ENCODE assay signal across 37 cellular contexts in genomic region chr20:57183457-57184009, GRCh38.
"Had no signal": no experiment of that assay in that cellular context is flagged by ENCODE, and none has a peak within 500 bp of the region (broad histone marks: within the 10 kb centered on the region; RNA-seq: fewer than 3 reads in every experiment).

No MANE protein-coding gene starts in this region.

- FAIRE-seq: astrocyte, TTC549 had no signal

- DNase-seq: activated CD4-positive, alpha-beta memory T cell treated with anti-CD3 and anti-CD28 coated beads for 36 hours; activated CD4-positive, alpha-beta T cell treated with anti-CD3 and anti-CD28 coated beads for 1 hour; activated CD4-positive, alpha-beta T cell treated with anti-CD3 and anti-CD28 coated beads for 36 hours; activated CD4-positive, alpha-beta T cell treated with anti-CD3 and anti-CD28 coated beads for 48 hours; activated CD4-positive, alpha-beta T cell treated with anti-CD3 and anti-CD28 coated beads, Interleukin-2, amount 10 ng/mL, durations not matched to agents 7 days and 5 days; activated CD4-positive, CD25-positive, alpha-beta regulatory T cell; activated CD8-positive, alpha-beta memory T cell treated with anti-CD3 and anti-CD28 coated beads, Interleukin-2, amount 50 U/mL, for 4 hours; activated CD8-positive, alpha-beta T cell treated with anti-CD3 and anti-CD28 coated beads for 36 hours; activated effector memory CD4-positive, alpha-beta T cell treated with anti-CD3 and anti-CD28 coated beads, Interleukin-2, amount 50 U/mL, for 16 hours; activated gamma-delta T cell treated with Interleukin-2 at 50 U/mL for 16 hours; activated naive CD4-positive, alpha-beta T cell; activated naive CD4-positive, alpha-beta T cell treated with anti-CD3 and anti-CD28 coated beads for 36 hours; activated naive CD4-positive, alpha-beta T cell treated with anti-CD3 and anti-CD28 coated beads, Interleukin-2, amount 50 U/mL, for 16 hours; activated naive CD8-positive, alpha-beta T cell treated with anti-CD3 and anti-CD28 coated beads for 36 hours; activated T-cell treated with anti-CD3 and anti-CD28 coated beads for 4 hours; activated T-cell treated with anti-CD3 and anti-CD28 coated beads, Interleukin-2, amount 50 U/mL, for 1 hour; activated T-cell treated with anti-CD3 and anti-CD28 coated beads, Interleukin-2, amount 50 U/mL, for 4 hours; activated T-cell treated with anti-CD3 and anti-CD28 coated beads, Interleukin-2, amount 50 U/mL, for 72 hours; adrenal gland; amniotic stem cell; aorta; body of pancreas; brain microvascular endothelial cell; central memory CD4-positive, alpha-beta T cell; T-helper 1 cell; T-helper 2 cell; T-helper 9 cell had no signal

- H3K27me3 ChIP-seq: adrenal gland, body of pancreas, brain microvascular endothelial cell, breast epithelium had no signal

- H3K4me1 Mint-ChIP-seq: activated CD4-positive, alpha-beta T cell treated with anti-CD3 and anti-CD28 coated beads for 36 hours; activated CD4-positive, alpha-beta T cell treated with anti-CD3 and anti-CD28 coated beads, Interleukin-2, amount 10 ng/mL, durations not matched to agents 7 days and 5 days; activated T-helper 17 cell treated with anti-CD3 and anti-CD28 coated beads, Interleukin-2, amount 50 U/mL, for 72 hours had no signal

- H3K27ac ChIP-seq: adrenal gland, body of pancreas, brain microvascular endothelial cell, breast epithelium, VCaP had no signal

- H3K36me3 ChIP-seq: adrenal gland, brain microvascular endothelial cell, breast epithelium had no signal

- H3K9me3 ChIP-seq: adrenal gland, body of pancreas, breast epithelium had no signal

- H3K4me3 ChIP-seq: adrenal gland, body of pancreas, breast epithelium had no signal

- ATAC-seq: activated CD4-positive, alpha-beta T cell treated with anti-CD3 and anti-CD28 coated beads for 36 hours; activated CD4-positive, CD25-positive, alpha-beta regulatory T cell treated with anti-CD3 and anti-CD28 coated beads, Interleukin-2, amount 50 U/mL, for 24 hours; activated CD8-positive, alpha-beta T cell treated with anti-CD3 and anti-CD28 coated beads for 36 hours; activated naive CD4-positive, alpha-beta T cell treated with anti-CD3 and anti-CD28 coated beads, Interleukin-2, amount 50 U/mL, for 72 hours; activated T-cell treated with anti-CD3 and anti-CD28 coated beads, Interleukin-2, amount 50 U/mL, for 4 hours; activated T-cell treated with anti-CD3 and anti-CD28 coated beads, Interleukin-2, amount 50 U/mL, for 72 hours; activated T-helper 17 cell treated with anti-CD3 and anti-CD28 coated beads, Interleukin-2, amount 50 U/mL, for 72 hours; body of pancreas had no signal

- H3K27me3 Mint-ChIP-seq: activated CD4-positive, alpha-beta T cell treated with anti-CD3 and anti-CD28 coated beads, Interleukin-2, amount 10 ng/mL, durations not matched to agents 7 days and 5 days had no signal

- H3K36me3 Mint-ChIP-seq: activated CD4-positive, alpha-beta memory T cell treated with anti-CD3 and anti-CD28 coated beads for 36 hours; activated naive CD4-positive, alpha-beta T cell treated with anti-CD3 and anti-CD28 coated beads, Interleukin-2, amount 50 U/mL, for 72 hours; activated naive CD8-positive, alpha-beta T cell treated with anti-CD3 and anti-CD28 coated beads for 36 hours had no signal

- H3K4me1 ChIP-seq: adrenal gland, body of pancreas, breast epithelium had no signal

- H3K4me3 Mint-ChIP-seq: activated CD4-positive, alpha-beta memory T cell treated with anti-CD3 and anti-CD28 coated beads for 36 hours; activated CD4-positive, alpha-beta T cell treated with anti-CD3 and anti-CD28 coated beads for 36 hours; activated CD4-positive, alpha-beta T cell treated with anti-CD3 and anti-CD28 coated beads, Interleukin-2, amount 10 ng/mL, durations not matched to agents 7 days and 5 days; activated CD8-positive, alpha-beta T cell treated with anti-CD3 and anti-CD28 coated beads for 36 hours; activated naive CD4-positive, alpha-beta T cell treated with anti-CD3 and anti-CD28 coated beads for 36 hours; activated naive CD8-positive, alpha-beta T cell treated with anti-CD3 and anti-CD28 coated beads for 36 hours; activated T-cell treated with anti-CD3 and anti-CD28 coated beads, Interleukin-2, amount 50 U/mL, for 4 hours; activated T-cell treated with anti-CD3 and anti-CD28 coated beads, Interleukin-2, amount 50 U/mL, for 72 hours; activated T-helper 1 cell treated with anti-CD3 and anti-CD28 coated beads, Interleukin-12 subunit alpha, Interleukin-12 subunit beta, Interleukin-2, Interleukin-4 antibody, amounts not matched to agents 30 ng/mL and 10 ng/mL and 1 ng/mL, durations not matched to agents 14 hours and 24 hours and 36 hours; activated T-helper 17 cell treated with anti-CD3 and anti-CD28 coated beads, Interleukin-2, amount 50 U/mL, for 72 hours; T-helper 1 cell treated with Interleukin-12 subunit alpha and Interleukin-12 subunit beta and Interleukin-4 antibody, amounts not matched to agents 30 μg/mL and 1 μg/mL, for 36 hours; T-helper 2 cell treated with Interferon-gamma antibody and Interleukin-4, amounts not matched to agents 5 μg/mL and 100 μg/mL, for 36 hours had no signal

- H3K27ac Mint-ChIP-seq: activated CD4-positive, alpha-beta memory T cell treated with anti-CD3 and anti-CD28 coated beads for 36 hours; activated CD4-positive, alpha-beta T cell treated with anti-CD3 and anti-CD28 coated beads for 36 hours; activated CD4-positive, alpha-beta T cell treated with anti-CD3 and anti-CD28 coated beads, Interleukin-2, amount 10 ng/mL, durations not matched to agents 7 days and 5 days; activated CD8-positive, alpha-beta T cell treated with anti-CD3 and anti-CD28 coated beads for 36 hours; activated naive CD4-positive, alpha-beta T cell treated with anti-CD3 and anti-CD28 coated beads for 36 hours; activated naive CD4-positive, alpha-beta T cell treated with anti-CD3 and anti-CD28 coated beads, Interleukin-2, amount 50 U/mL, for 72 hours; activated naive CD8-positive, alpha-beta T cell treated with anti-CD3 and anti-CD28 coated beads for 36 hours; activated T-cell treated with anti-CD3 and anti-CD28 coated beads, Interleukin-2, amount 50 U/mL, for 72 hours; activated T-helper 1 cell treated with anti-CD3 and anti-CD28 coated beads, Interleukin-12 subunit alpha, Interleukin-12 subunit beta, Interleukin-2, Interleukin-4 antibody, amounts not matched to agents 30 ng/mL and 10 ng/mL and 1 ng/mL, durations not matched to agents 14 hours and 24 hours and 36 hours; activated T-helper 17 cell treated with anti-CD3 and anti-CD28 coated beads, Interleukin-2, amount 50 U/mL, for 72 hours; T-helper 1 cell treated with Interleukin-12 subunit alpha and Interleukin-12 subunit beta and Interleukin-4 antibody, amounts not matched to agents 30 μg/mL and 1 μg/mL, for 36 hours; T-helper 2 cell treated with Interferon-gamma antibody and Interleukin-4, amounts not matched to agents 5 μg/mL and 100 μg/mL, for 36 hours had no signal

- H3K9me3 Mint-ChIP-seq: activated CD4-positive, alpha-beta memory T cell treated with anti-CD3 and anti-CD28 coated beads for 36 hours; activated CD4-positive, alpha-beta T cell treated with anti-CD3 and anti-CD28 coated beads, Interleukin-2, amount 10 ng/mL, durations not matched to agents 7 days and 5 days; activated CD8-positive, alpha-beta T cell treated with anti-CD3 and anti-CD28 coated beads for 36 hours; activated naive CD4-positive, alpha-beta T cell treated with anti-CD3 and anti-CD28 coated beads for 36 hours; activated naive CD4-positive, alpha-beta T cell treated with anti-CD3 and anti-CD28 coated beads, Interleukin-2, amount 50 U/mL, for 72 hours; activated naive CD8-positive, alpha-beta T cell treated with anti-CD3 and anti-CD28 coated beads for 36 hours; activated T-cell treated with anti-CD3 and anti-CD28 coated beads, Interleukin-2, amount 50 U/mL, for 4 hours; activated T-cell treated with anti-CD3 and anti-CD28 coated beads, Interleukin-2, amount 50 U/mL, for 72 hours; activated T-helper 1 cell treated with anti-CD3 and anti-CD28 coated beads, Interleukin-12 subunit alpha, Interleukin-12 subunit beta, Interleukin-2, Interleukin-4 antibody, amounts not matched to agents 30 ng/mL and 10 ng/mL and 1 ng/mL, durations not matched to agents 14 hours and 24 hours and 36 hours; activated T-helper 17 cell treated with anti-CD3 and anti-CD28 coated beads, Interleukin-2, amount 50 U/mL, for 72 hours; T-helper 1 cell treated with Interleukin-12 subunit alpha and Interleukin-12 subunit beta and Interleukin-4 antibody, amounts not matched to agents 30 μg/mL and 1 μg/mL, for 36 hours; T-helper 2 cell treated with Interferon-gamma antibody and Interleukin-4, amounts not matched to agents 5 μg/mL and 100 μg/mL, for 36 hours had no signal
